Comparison of ENCODE assay signal across 1 cellular context in the genomic region with DNA sequence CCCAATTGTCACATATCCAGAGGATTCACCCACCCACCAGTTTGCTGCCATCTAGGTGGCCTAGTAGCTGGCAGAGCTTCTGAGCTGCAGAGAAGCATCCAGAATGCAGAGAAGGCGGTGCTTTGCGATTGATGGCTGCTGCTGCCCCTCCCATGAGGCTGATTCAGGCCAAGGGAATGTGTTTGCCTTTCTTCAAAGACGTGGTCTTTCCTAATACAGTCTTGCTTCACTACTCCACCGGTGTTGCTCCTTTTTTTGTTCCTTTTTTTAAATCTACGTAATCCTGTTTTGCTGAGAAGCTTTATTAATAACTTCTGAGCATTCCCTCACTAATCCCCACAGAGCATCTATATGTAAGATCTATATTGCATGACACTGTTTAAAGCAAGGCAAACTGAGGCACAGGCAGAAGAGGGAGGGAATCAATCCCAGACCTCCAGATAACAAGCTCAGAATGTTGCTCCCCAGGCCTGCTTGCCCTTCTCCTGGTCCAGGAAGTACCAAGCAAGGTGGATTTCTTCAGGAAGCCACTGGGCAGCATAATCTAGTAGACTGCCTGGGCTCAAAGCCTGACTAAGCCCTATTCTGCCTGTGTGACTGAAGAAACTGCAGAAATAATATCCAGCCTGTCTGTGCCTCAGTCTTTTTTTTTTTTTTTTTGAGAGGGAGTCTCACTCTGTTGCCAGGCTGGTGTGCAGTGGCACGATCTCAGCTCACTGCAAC.
TF ChIP-seq lines count a peak whose summit lies in the region.

No MANE protein-coding gene starts in this region.

TF ChIP-seq in HepG2, 621 proteins besides CTCF, POLR2A, EP300 and RAD21 (continued from another document and continues in another):
- no peak for TF ChIP-seq MTA1 (CRISPR knock-in tag; IDR thresholded peaks at IDR 0.05; ENCODE audit: borderline replicate concordance)
- no peak for TF ChIP-seq SPEN (CRISPR knock-in tag; IDR thresholded peaks at IDR 0.05; ENCODE audit: low read depth)
- peak; percentile 26; the same call in 1 of the 2 replicates for TF ChIP-seq CEBPB (IDR thresholded peaks at IDR 0.05; ENCODE audit: borderline replicate concordance, low read depth, low read length)
- TF ChIP-seq ZNF652 (CRISPR knock-in tag; IDR thresholded peaks at IDR 0.05; ENCODE audit: borderline replicate concordance, low read depth), result no peak
- TF ChIP-seq, protein P1, sequence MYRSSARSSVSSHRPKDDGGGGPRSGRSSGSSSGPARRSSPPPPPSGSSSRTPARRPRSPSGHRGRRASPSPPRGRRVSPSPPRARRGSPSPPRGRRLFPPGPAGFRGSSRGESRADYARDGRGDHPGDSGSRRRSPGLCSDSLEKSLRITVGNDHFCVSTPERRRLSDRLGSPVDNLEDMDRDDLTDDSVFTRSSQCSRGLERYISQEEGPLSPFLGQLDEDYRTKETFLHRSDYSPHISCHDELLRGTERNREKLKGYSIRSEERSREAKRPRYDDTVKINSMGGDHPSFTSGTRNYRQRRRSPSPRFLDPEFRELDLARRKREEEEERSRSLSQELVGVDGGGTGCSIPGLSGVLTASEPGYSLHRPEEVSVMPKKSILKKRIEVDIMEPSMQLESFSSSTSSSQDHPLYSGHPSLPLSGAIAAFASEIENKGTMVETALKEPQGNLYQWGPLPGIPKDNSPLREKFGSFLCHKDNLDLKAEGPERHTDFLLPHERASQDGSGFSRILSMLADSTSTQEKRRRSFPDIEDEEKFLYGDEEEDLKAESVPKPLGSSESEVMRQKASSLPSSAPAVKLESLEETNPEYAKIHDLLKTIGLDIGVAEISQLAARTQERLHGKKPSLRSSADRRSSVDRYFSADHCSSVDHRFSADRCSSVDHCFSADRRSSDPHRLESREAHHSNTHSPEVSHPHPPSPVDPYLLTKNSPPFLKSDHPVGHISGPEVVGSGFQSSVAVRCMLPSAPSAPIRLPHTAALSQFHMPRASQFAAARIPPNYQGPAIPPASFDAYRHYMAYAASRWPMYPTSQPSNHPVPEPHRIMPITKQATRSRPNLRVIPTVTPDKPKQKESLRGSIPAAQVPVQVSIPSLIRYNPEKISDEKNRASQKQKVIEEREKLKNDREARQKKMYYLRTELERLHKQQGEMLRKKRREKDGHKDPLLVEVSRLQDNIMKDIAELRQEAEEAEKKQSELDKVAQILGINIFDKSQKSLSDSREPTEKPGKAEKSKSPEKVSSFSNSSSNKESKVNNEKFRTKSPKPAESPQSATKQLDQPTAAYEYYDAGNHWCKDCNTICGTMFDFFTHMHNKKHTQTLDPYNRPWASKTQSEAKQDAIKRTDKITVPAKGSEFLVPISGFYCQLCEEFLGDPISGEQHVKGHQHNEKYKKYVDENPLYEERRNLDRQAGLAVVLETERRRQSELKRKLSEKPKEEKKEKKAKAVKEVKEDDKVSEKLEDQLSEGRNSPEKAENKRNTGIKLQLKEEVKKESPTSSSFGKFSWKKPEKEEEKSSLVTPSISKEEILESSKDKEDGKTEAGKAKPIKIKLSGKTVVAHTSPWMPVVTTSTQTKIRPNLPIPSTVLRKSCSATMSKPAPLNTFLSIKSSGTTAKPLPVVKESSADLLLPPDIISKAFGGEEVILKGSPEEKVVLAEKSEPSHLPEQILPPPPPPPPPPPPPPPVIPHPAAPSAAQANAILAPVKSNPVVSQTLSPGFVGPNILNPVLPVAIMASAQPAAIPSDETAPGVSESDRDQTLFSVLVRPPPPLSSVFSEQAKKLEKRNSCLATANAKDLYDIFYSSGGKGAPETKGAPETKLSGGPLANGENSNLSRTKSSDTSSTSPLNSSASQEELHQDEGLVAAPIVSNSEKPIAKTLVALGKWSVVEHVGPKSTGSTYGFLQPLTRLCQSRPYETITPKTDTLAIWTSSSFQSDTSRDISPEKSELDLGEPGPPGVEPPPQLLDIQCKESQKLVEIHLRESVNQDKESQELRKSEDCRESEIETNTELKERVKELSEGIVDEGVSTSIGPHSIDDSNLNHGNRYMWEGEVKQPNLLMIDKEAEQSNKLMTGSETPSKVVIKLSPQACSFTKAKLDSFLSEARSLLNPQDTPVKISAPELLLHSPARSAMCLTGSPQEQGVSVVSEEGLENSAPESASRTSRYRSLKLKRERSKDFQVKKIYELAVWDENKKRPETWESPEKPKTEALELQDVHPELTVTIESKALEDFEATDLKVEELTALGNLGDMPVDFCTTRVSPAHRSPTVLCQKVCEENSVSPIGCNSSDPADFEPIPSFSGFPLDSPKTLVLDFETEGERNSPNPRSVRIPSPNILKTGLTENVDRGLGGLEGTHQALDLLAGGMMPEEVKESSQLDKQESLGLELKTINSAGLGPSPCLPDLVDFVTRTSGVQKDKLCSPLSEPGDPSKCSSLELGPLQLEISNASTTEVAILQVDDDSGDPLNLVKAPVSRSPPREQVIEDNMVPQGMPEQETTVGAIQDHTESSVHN (CRISPR knock-in tag; IDR thresholded peaks at IDR 0.05), result no peak
- TF ChIP-seq GTF2F1 (IDR thresholded peaks at IDR 0.05; ENCODE audit: low read length), result no peak
- no peak for TF ChIP-seq ZNF34 (CRISPR knock-in tag; IDR thresholded peaks at IDR 0.05; ENCODE audit: borderline replicate concordance)
- no peak for TF ChIP-seq NCOA1 (CRISPR knock-in tag; IDR thresholded peaks at IDR 0.05)
- no peak for TF ChIP-seq SYNCRIP (IDR thresholded peaks at IDR 0.05; ENCODE audit: insufficient read depth, low read depth, low read length)
- no peak for TF ChIP-seq ZC3H4 (CRISPR knock-in tag; IDR thresholded peaks at IDR 0.05; ENCODE audit: borderline replicate concordance)
- TF ChIP-seq, protein P2, sequence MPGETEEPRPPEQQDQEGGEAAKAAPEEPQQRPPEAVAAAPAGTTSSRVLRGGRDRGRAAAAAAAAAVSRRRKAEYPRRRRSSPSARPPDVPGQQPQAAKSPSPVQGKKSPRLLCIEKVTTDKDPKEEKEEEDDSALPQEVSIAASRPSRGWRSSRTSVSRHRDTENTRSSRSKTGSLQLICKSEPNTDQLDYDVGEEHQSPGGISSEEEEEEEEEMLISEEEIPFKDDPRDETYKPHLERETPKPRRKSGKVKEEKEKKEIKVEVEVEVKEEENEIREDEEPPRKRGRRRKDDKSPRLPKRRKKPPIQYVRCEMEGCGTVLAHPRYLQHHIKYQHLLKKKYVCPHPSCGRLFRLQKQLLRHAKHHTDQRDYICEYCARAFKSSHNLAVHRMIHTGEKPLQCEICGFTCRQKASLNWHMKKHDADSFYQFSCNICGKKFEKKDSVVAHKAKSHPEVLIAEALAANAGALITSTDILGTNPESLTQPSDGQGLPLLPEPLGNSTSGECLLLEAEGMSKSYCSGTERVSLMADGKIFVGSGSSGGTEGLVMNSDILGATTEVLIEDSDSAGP (CRISPR knock-in tag; IDR thresholded peaks at IDR 0.05; ENCODE audit: borderline replicate concordance), result no peak
- no peak for TF ChIP-seq ZNF253 (CRISPR knock-in tag; IDR thresholded peaks at IDR 0.05; ENCODE audit: borderline replicate concordance)
- TF ChIP-seq, protein P3, sequence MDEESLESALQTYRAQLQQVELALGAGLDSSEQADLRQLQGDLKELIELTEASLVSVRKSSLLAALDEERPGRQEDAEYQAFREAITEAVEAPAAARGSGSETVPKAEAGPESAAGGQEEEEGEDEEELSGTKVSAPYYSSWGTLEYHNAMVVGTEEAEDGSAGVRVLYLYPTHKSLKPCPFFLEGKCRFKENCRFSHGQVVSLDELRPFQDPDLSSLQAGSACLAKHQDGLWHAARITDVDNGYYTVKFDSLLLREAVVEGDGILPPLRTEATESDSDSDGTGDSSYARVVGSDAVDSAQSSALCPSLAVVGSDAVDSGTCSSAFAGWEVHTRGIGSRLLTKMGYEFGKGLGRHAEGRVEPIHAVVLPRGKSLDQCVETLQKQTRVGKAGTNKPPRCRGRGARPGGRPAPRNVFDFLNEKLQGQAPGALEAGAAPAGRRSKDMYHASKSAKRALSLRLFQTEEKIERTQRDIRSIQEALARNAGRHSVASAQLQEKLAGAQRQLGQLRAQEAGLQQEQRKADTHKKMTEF (CRISPR knock-in tag; IDR thresholded peaks at IDR 0.05), result no peak
- peak; percentile 79 for TF ChIP-seq FOSL1 (CRISPR knock-in tag; IDR thresholded peaks at IDR 0.05; ENCODE audit: borderline replicate concordance)
- TF ChIP-seq EHMT2 (IDR thresholded peaks at IDR 0.05; ENCODE audit: borderline replicate concordance, low read depth, low read length), result no peak
- TF ChIP-seq KMT2A (CRISPR knock-in tag; IDR thresholded peaks at IDR 0.05), result no peak
- TF ChIP-seq ZFP36L1 (CRISPR knock-in tag; IDR thresholded peaks at IDR 0.05), result no peak
- TF ChIP-seq JUND (CRISPR knock-in tag; IDR thresholded peaks at IDR 0.05), result 0 out of 2 replicates have a peak, but pooled peaks have one; percentile 23
- no peak for TF ChIP-seq ZBTB3 (CRISPR knock-in tag; IDR thresholded peaks at IDR 0.05; ENCODE audit: borderline replicate concordance, low read depth)
- TF ChIP-seq TCF7 (IDR thresholded peaks at IDR 0.05; ENCODE audit: low read depth), result 0 out of 2 replicates have a peak, but pooled peaks have one; percentile 13
- TF ChIP-seq KAT2B (IDR thresholded peaks at IDR 0.05; ENCODE audit: borderline replicate concordance, low read depth, low read length), result no peak
- TF ChIP-seq, protein P4, sequence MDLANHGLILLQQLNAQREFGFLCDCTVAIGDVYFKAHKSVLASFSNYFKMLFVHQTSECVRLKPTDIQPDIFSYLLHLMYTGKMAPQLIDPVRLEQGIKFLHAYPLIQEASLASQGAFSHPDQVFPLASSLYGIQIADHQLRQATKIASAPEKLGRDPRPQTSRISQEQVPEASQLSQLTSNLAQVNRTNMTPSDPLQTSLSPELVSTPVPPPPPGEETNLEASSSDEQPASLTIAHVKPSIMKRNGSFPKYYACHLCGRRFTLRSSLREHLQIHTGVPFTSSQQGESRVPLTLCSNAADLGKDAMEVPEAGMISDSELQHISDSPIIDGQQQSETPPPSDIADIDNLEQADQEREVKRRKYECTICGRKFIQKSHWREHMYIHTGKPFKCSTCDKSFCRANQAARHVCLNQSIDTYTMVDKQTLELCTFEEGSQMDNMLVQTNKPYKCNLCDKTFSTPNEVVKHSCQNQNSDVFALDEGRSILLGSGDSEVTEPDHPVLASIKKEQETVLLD (CRISPR knock-in tag; IDR thresholded peaks at IDR 0.05; ENCODE audit: low read depth), result no peak
- no peak for TF ChIP-seq ZNF274 (CRISPR knock-in tag; IDR thresholded peaks at IDR 0.05)
- no peak for TF ChIP-seq DPF2 (CRISPR knock-in tag; IDR thresholded peaks at IDR 0.05; ENCODE audit: borderline replicate concordance, low read depth)
- TF ChIP-seq CREM (IDR thresholded peaks at IDR 0.05), result no peak
- TF ChIP-seq CREM (CRISPR knock-in tag; IDR thresholded peaks at IDR 0.05), result no peak
- TF ChIP-seq GPN1 (CRISPR knock-in tag; IDR thresholded peaks at IDR 0.05; ENCODE audit: borderline replicate concordance), result no peak
- TF ChIP-seq PCBP2 (optimal IDR thresholded peaks at IDR 0.05; ENCODE audit: low read depth, low read length, poor library complexity, severe bottlenecking), result no peak
- no peak for TF ChIP-seq SP1 (IDR thresholded peaks at IDR 0.05)
- TF ChIP-seq SP1 (CRISPR knock-in tag; IDR thresholded peaks at IDR 0.05), result no peak
- no peak for TF ChIP-seq ZEB1 (IDR thresholded peaks at IDR 0.05; ENCODE audit: insufficient replicate concordance, low read depth)
- TF ChIP-seq EZH2 (conservative IDR thresholded peaks at IDR 0.05; ENCODE audit: low read depth, low read length), result no peak
- peak; percentile 92 for TF ChIP-seq FOSL2 (CRISPR knock-in tag; IDR thresholded peaks at IDR 0.05)
- no peak for TF ChIP-seq KDM4B (CRISPR knock-in tag; IDR thresholded peaks at IDR 0.05)
- TF ChIP-seq, protein P5, sequence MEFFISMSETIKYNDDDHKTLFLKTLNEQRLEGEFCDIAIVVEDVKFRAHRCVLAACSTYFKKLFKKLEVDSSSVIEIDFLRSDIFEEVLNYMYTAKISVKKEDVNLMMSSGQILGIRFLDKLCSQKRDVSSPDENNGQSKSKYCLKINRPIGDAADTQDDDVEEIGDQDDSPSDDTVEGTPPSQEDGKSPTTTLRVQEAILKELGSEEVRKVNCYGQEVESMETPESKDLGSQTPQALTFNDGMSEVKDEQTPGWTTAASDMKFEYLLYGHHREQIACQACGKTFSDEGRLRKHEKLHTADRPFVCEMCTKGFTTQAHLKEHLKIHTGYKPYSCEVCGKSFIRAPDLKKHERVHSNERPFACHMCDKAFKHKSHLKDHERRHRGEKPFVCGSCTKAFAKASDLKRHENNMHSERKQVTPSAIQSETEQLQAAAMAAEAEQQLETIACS (CRISPR knock-in tag; IDR thresholded peaks at IDR 0.05), result no peak
- no peak for TF ChIP-seq LCORL (IDR thresholded peaks at IDR 0.05)
- no peak for TF ChIP-seq LCORL (CRISPR knock-in tag; IDR thresholded peaks at IDR 0.05)
- TF ChIP-seq ZSCAN31 (CRISPR knock-in tag; IDR thresholded peaks at IDR 0.05; ENCODE audit: low read depth), result no peak
- TF ChIP-seq CENPT (CRISPR knock-in tag; IDR thresholded peaks at IDR 0.05; ENCODE audit: low read depth), result no peak
- TF ChIP-seq, protein P6, sequence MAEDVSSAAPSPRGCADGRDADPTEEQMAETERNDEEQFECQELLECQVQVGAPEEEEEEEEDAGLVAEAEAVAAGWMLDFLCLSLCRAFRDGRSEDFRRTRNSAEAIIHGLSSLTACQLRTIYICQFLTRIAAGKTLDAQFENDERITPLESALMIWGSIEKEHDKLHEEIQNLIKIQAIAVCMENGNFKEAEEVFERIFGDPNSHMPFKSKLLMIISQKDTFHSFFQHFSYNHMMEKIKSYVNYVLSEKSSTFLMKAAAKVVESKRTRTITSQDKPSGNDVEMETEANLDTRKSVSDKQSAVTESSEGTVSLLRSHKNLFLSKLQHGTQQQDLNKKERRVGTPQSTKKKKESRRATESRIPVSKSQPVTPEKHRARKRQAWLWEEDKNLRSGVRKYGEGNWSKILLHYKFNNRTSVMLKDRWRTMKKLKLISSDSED (CRISPR knock-in tag; IDR thresholded peaks at IDR 0.05), result no peak
- no peak for TF ChIP-seq NR1H2 (CRISPR knock-in tag; IDR thresholded peaks at IDR 0.05; ENCODE audit: borderline replicate concordance, low read depth)
- TF ChIP-seq TEAD3 (CRISPR knock-in tag; optimal IDR thresholded peaks at IDR 0.05; ENCODE audit: borderline replicate concordance), result peak; percentile 52
- TF ChIP-seq, protein P7, sequence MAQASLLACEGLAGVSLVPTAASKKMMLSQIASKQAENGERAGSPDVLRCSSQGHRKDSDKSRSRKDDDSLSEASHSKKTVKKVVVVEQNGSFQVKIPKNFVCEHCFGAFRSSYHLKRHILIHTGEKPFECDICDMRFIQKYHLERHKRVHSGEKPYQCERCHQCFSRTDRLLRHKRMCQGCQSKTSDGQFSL (CRISPR knock-in tag; IDR thresholded peaks at IDR 0.05), result no peak
- no peak for TF ChIP-seq ZNF329 (CRISPR knock-in tag; IDR thresholded peaks at IDR 0.05; ENCODE audit: low read depth)
- no peak for TF ChIP-seq ZNF777 (CRISPR knock-in tag; IDR thresholded peaks at IDR 0.05)
- TF ChIP-seq HMG20B (CRISPR knock-in tag; conservative IDR thresholded peaks at IDR 0.05), result no peak
- 0 out of 2 replicates have a peak, but pooled peaks have one; percentile 57 for TF ChIP-seq SP5 (CRISPR knock-in tag; IDR thresholded peaks at IDR 0.05; ENCODE audit: borderline replicate concordance, low read depth)
- TF ChIP-seq, protein P8, sequence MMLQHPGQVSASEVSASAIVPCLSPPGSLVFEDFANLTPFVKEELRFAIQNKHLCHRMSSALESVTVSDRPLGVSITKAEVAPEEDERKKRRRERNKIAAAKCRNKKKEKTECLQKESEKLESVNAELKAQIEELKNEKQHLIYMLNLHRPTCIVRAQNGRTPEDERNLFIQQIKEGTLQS (CRISPR knock-in tag; IDR thresholded peaks at IDR 0.05), result 0 out of 2 replicates have a peak, but pooled peaks have one; percentile 16
- no peak for TF ChIP-seq PHF21A (CRISPR knock-in tag; IDR thresholded peaks at IDR 0.05)
- no peak for TF ChIP-seq ZNF773 (CRISPR knock-in tag; IDR thresholded peaks at IDR 0.05; ENCODE audit: borderline replicate concordance)
- TF ChIP-seq MZF1 (CRISPR knock-in tag; IDR thresholded peaks at IDR 0.05; ENCODE audit: borderline replicate concordance), result no peak
- no peak for TF ChIP-seq CENPX (CRISPR knock-in tag; IDR thresholded peaks at IDR 0.05)
- TF ChIP-seq FIP1L1 (IDR thresholded peaks at IDR 0.05; ENCODE audit: borderline replicate concordance, insufficient read depth, low read depth, low read length), result no peak
